13 cellular contexts compared by ENCODE assay signal in genomic region chr18:23784811-23785245, GRCh38.
DNase-seq lines count a peak whose midpoint lies in the region; ATAC-seq, FAIRE-seq and TF ChIP-seq lines count a peak whose summit lies in the region.
"Had no signal": no experiment of that assay in that cellular context is flagged by ENCODE, and none has a peak within 500 bp of the region (broad histone marks: within the 10 kb centered on the region; RNA-seq: fewer than 3 reads in every experiment).

No MANE protein-coding gene starts in this region.

- H3K9me3 Mint-ChIP-seq in GM23338: no peaks in the 10 kb centered on the region

- H3K9me2 ChIP-seq in GM23338 (ENCODE audit: insufficient read depth): peaks cover 11% of the 10 kb centered on the region; the same call in 1 of the 2 replicates

- H3K27me3 Mint-ChIP-seq in GM23338 (ENCODE audit: insufficient read depth, low read depth, poor library complexity): peaks cover 5% of the 10 kb centered on the region

- ATAC-seq in GM23338 (no peak), RWPE2 (ENCODE audit: low read depth) (peak; percentile 95), HG03045 (IDR thresholded peaks at IDR 0.05; ENCODE audit: unreplicated experiment) (no peak)
- ATAC-seq: activated CD8-positive, alpha-beta memory T cell treated with anti-CD3 and anti-CD28 coated beads, Interleukin-2, amount 10 ng/mL, durations not matched to agents 7 days and 5 days had no signal

- no peaks in the 10 kb centered on the region for H4K20me1 ChIP-seq in GM23338 (replicated peaks; ENCODE audit: insufficient read depth)

- H2AFZ ChIP-seq in GM23338: 0 out of 2 replicates have a peak overlapping the region, but pooled peaks have one; percentile 48

- peaks cover 17% of the 10 kb centered on the region for H3K4me1 Mint-ChIP-seq in GM23338
- H3K4me1 Mint-ChIP-seq: activated CD8-positive, alpha-beta memory T cell treated with anti-CD3 and anti-CD28 coated beads, Interleukin-2, amount 10 ng/mL, durations not matched to agents 7 days and 5 days had no signal

- no peak overlapping the region for H3K27ac Mint-ChIP-seq in GM23338
- H3K27ac Mint-ChIP-seq: activated CD8-positive, alpha-beta memory T cell treated with anti-CD3 and anti-CD28 coated beads, Interleukin-2, amount 10 ng/mL, durations not matched to agents 7 days and 5 days had no signal

- no peaks in the 10 kb centered on the region for H3K36me3 ChIP-seq in GM23338 (ENCODE audit: insufficient read depth)
- peaks cover 9% of the 10 kb centered on the region for H3K36me3 ChIP-seq in RWPE2 (ENCODE audit: low read depth)
- H3K36me3 ChIP-seq in small intestine (ENCODE audit: control insufficient read depth in 2 of 2, insufficient read depth in 2 of 2, low read length in 2 of 2): no peaks in the 10 kb centered on the region
- H3K36me3 ChIP-seq: breast epithelium, spleen had no signal

- H3K4me1 ChIP-seq in GM23338 (ENCODE audit: insufficient read depth) (peaks cover 20% of the 10 kb centered on the region), RWPE2 (ENCODE audit: insufficient read depth, poor library complexity, severe bottlenecking) (no peaks in the 10 kb centered on the region), small intestine (ENCODE audit: control insufficient read depth in 2 of 2, insufficient read depth in 1 of 2, low read depth in 1 of 2, low read length in 1 of 2) (no peaks in the 10 kb centered on the region)
- H3K4me1 ChIP-seq: breast epithelium, spleen had no signal

- H3K36me3 Mint-ChIP-seq in GM23338 (ENCODE audit: low read depth): no peaks in the 10 kb centered on the region

- H3K79me2 ChIP-seq in GM23338 (replicated peaks; ENCODE audit: insufficient read depth): no peaks in the 10 kb centered on the region

- no peak for TF ChIP-seq CTCF in GM23338 (conservative IDR thresholded peaks at IDR 0.05; ENCODE audit: low read depth in 2 of 2)
- TF ChIP-seq CTCF in RWPE2 (IDR thresholded peaks at IDR 0.05; ENCODE audit: poor library complexity, severe bottlenecking): no peak
- no peak for TF ChIP-seq CTCF in fibroblast of the aortic adventitia (IDR thresholded peaks at IDR 0.05; ENCODE audit: insufficient read depth, low read length)

- DNase-seq in GM23338 (ENCODE audit: low spot score) (no peak), RWPE2 (ENCODE audit: low spot score) (no peak), fibroblast of the aortic adventitia (ENCODE audit: low read depth) (peak; percentile 71), small intestine (peak; percentile 10), GDM1 (lab: John Stamatoyannopoulos, UW) (no peak), midbrain (lab: John Stamatoyannopoulos, UW) (no peak)
- DNase-seq: activated CD8-positive, alpha-beta memory T cell treated with anti-CD3 and anti-CD28 coated beads, Interleukin-2, amount 10 ng/mL, durations not matched to agents 7 days and 5 days; head of caudate nucleus; NCI-H1417; spleen had no signal

- no peak overlapping the region for H3K4me3 ChIP-seq in GM23338
- H3K4me3 ChIP-seq in RWPE2 (ENCODE audit: severe bottlenecking): no peak overlapping the region
- H3K4me3 ChIP-seq in fibroblast of the aortic adventitia (ENCODE audit: low read depth, low read length): no peak overlapping the region
- no peak overlapping the region for H3K4me3 ChIP-seq in small intestine (ENCODE audit: low read depth in 1 of 2, low read length in 2 of 2)
- H3K4me3 ChIP-seq: breast epithelium, spleen had no signal

- FAIRE-seq in small intestine (lab: Jason Lieb, UNC): no peak
- FAIRE-seq: G401.6 had no signal

- H3K27me3 ChIP-seq in GM23338 (ENCODE audit: insufficient read depth) (no peaks in the 10 kb centered on the region), RWPE2 (ENCODE audit: insufficient read depth, poor library complexity, severe bottlenecking) (no peaks in the 10 kb centered on the region), small intestine (ENCODE audit: control insufficient read depth in 2 of 2, insufficient read depth in 2 of 2, low read length in 2 of 2) (no peaks in the 10 kb centered on the region)
- H3K27me3 ChIP-seq: breast epithelium had no signal

- H3K9me3 ChIP-seq in RWPE2 (ENCODE audit: severe bottlenecking) (no peaks in the 10 kb centered on the region), small intestine (ENCODE audit: control insufficient read depth, low read depth) (no peaks in the 10 kb centered on the region)

- H3K27ac ChIP-seq in GM23338 (ENCODE audit: low read depth) (no peak overlapping the region), RWPE2 (ENCODE audit: poor library complexity, severe bottlenecking) (peak overlapping the region; percentile 61), small intestine (ENCODE audit: low read depth in 1 of 2, low read length in 1 of 2) (no peak overlapping the region)
- H3K27ac ChIP-seq: breast epithelium, spleen had no signal

- WGBS in small intestine, 3 donors: 40 to 56% (median 42%) methylated on average over 1 of the region's 1 CpG

- H3F3A ChIP-seq in GM23338 (replicated peaks; ENCODE audit: low read depth): no peaks in the 10 kb centered on the region

- H3K4me3 Mint-ChIP-seq in GM23338: no peak overlapping the region
- H3K4me3 Mint-ChIP-seq: activated CD8-positive, alpha-beta memory T cell treated with anti-CD3 and anti-CD28 coated beads, Interleukin-2, amount 10 ng/mL, durations not matched to agents 7 days and 5 days had no signal

- H3K4me2 ChIP-seq in GM23338: no peak overlapping the region

TF ChIP-seq in GM23338, 12 proteins besides CTCF, POLR2A, EP300 and RAD21:
- TF ChIP-seq POLR2AphosphoS5 (IDR thresholded peaks at IDR 0.05; ENCODE audit: low read depth): no peak
- TF ChIP-seq ZNF114 (CRISPR knock-in tag; IDR thresholded peaks at IDR 0.05): no peak
- TF ChIP-seq NANOG (IDR thresholded peaks at IDR 0.05; ENCODE audit: borderline replicate concordance): no peak
- TF ChIP-seq REST (IDR thresholded peaks at IDR 0.05; ENCODE audit: unreplicated experiment): no peak

Comparison
In these comparisons a context has a peak if more than half of its experiments do, and no peak if none do; other contexts are left out.
1. DNase-seq: peak in fibroblast of the aortic adventitia (single experiment) and small intestine (single experiment); none in GM23338 (single experiment), RWPE2 (single experiment), GDM1 (single experiment) and midbrain (single experiment).